Comparison of ENCODE assay signal across 8 cellular contexts in genomic region chr4:186149872-186150271, GRCh38. TPM values are rescaled to one million over a fixed set of nuclear protein-coding genes. Genes with fewer than 3 reads are reported as not detected.
DNase-seq lines count a peak whose midpoint lies in the region; ATAC-seq and TF ChIP-seq lines count a peak whose summit lies in the region.

No MANE protein-coding gene starts in this region.

- peak overlapping the region; percentile 31 for H3K27ac ChIP-seq in left ventricle myocardium inferior (replicated peaks)

- intact Hi-C loops in left ventricle myocardium inferior (cut with micrococcal nuclease) = no loop called here

- no peak for ATAC-seq in HG02588 (IDR thresholded peaks at IDR 0.05; ENCODE audit: unreplicated experiment)

- H3K27me3 ChIP-seq in left ventricle myocardium inferior (ENCODE audit: low read depth) = no peaks in the 10 kb centered on the region

- peak overlapping the region; percentile 36 for H3K4me3 ChIP-seq in left ventricle myocardium inferior

- peaks cover 11% of the 10 kb centered on the region for H3K36me3 ChIP-seq in left ventricle myocardium inferior

- peaks cover 5% of the 10 kb centered on the region for H3K4me1 Mint-ChIP-seq in activated CD4-positive, alpha-beta T cell treated with anti-CD3 and anti-CD28 coated beads, Interleukin-2, amount 10 ng/mL, durations not matched to agents 7 days and 5 days
- H3K4me1 Mint-ChIP-seq in activated CD4-positive, alpha-beta memory T cell treated with anti-CD3 and anti-CD28 coated beads, Interleukin-2, amount 10 ng/mL, durations not matched to agents 7 days and 5 days = peaks cover 7% of the 10 kb centered on the region

- no peaks in the 10 kb centered on the region for H3K36me3 Mint-ChIP-seq in activated CD4-positive, alpha-beta T cell treated with anti-CD3 and anti-CD28 coated beads, Interleukin-2, amount 10 ng/mL, durations not matched to agents 7 days and 5 days (ENCODE audit: low read depth)
- H3K36me3 Mint-ChIP-seq in activated CD4-positive, alpha-beta memory T cell treated with anti-CD3 and anti-CD28 coated beads, Interleukin-2, amount 10 ng/mL, durations not matched to agents 7 days and 5 days (ENCODE audit: low read depth) = no peaks in the 10 kb centered on the region

- POLR2A ChIA-PET in activated CD4-positive, alpha-beta T cell treated with anti-CD3 and anti-CD28 coated beads, Interleukin-2, amount 10 ng/mL, durations not matched to agents 7 days and 5 days (lab: Charles Lee) = no interaction called here
- POLR2A ChIA-PET in activated CD4-positive, alpha-beta memory T cell treated with anti-CD3 and anti-CD28 coated beads, Interleukin-2, amount 10 ng/mL, durations not matched to agents 7 days and 5 days (lab: Charles Lee) = no interaction called here

- no peaks in the 10 kb centered on the region for H3K9me3 Mint-ChIP-seq in activated CD4-positive, alpha-beta T cell treated with anti-CD3 and anti-CD28 coated beads, Interleukin-2, amount 10 ng/mL, durations not matched to agents 7 days and 5 days
- no peaks in the 10 kb centered on the region for H3K9me3 Mint-ChIP-seq in activated CD4-positive, alpha-beta memory T cell treated with anti-CD3 and anti-CD28 coated beads, Interleukin-2, amount 10 ng/mL, durations not matched to agents 7 days and 5 days

- H3K4me1 ChIP-seq in left ventricle myocardium inferior = peaks cover 18% of the 10 kb centered on the region

- H3K9me3 ChIP-seq in left ventricle myocardium inferior (replicated peaks) = no peaks in the 10 kb centered on the region

- CTCF ChIA-PET in activated CD4-positive, alpha-beta T cell treated with anti-CD3 and anti-CD28 coated beads, Interleukin-2, amount 10 ng/mL, durations not matched to agents 7 days and 5 days (lab: Charles Lee) = no interaction called here
- CTCF ChIA-PET in activated CD4-positive, alpha-beta memory T cell treated with anti-CD3 and anti-CD28 coated beads, Interleukin-2, amount 10 ng/mL, durations not matched to agents 7 days and 5 days (lab: Charles Lee) = interaction anchor here (0.7 to 1.6 kb wide), 4 partner anchors 12 to 225 kb away, joined by 3 to 6 read pairs (median 4); no protein-coding TSS in a partner anchor

- TF ChIP-seq CTCF in left ventricle myocardium inferior (IDR thresholded peaks at IDR 0.05; ENCODE audit: borderline replicate concordance) (peak; percentile 65), GM20000 (IDR thresholded peaks at IDR 0.05; ENCODE audit: extremely low read depth, missing control alignments) (no peak)

- H3K27ac Mint-ChIP-seq in activated CD4-positive, alpha-beta T cell treated with anti-CD3 and anti-CD28 coated beads, Interleukin-2, amount 10 ng/mL, durations not matched to agents 7 days and 5 days = no peak overlapping the region
- H3K27ac Mint-ChIP-seq in activated CD4-positive, alpha-beta memory T cell treated with anti-CD3 and anti-CD28 coated beads, Interleukin-2, amount 10 ng/mL, durations not matched to agents 7 days and 5 days = no peak overlapping the region

- peak; percentile 23 for DNase-seq in activated CD4-positive, alpha-beta T cell treated with anti-CD3 and anti-CD28 coated beads for 48 hours
- DNase-seq in activated CD4-positive, alpha-beta T cell treated with anti-CD3 and anti-CD28 coated beads, Interleukin-2, amount 10 ng/mL, durations not matched to agents 7 days and 5 days = no peak
- peak; percentile 38 for DNase-seq in activated CD4-positive, alpha-beta memory T cell treated with anti-CD3 and anti-CD28 coated beads, Interleukin-2, amount 10 ng/mL, durations not matched to agents 7 days and 5 days
- peak; percentile 52 for DNase-seq in left ventricle myocardium inferior
- peak; percentile 25 for DNase-seq in stimulated activated CD4-positive, alpha-beta T cell treated with anti-CD3 and anti-CD28 coated beads, Interleukin-4, amount 100 ng/mL, for 1 hour
- no peak for DNase-seq in NCI-H146 (lab: John Stamatoyannopoulos, UW)
- DNase-seq in GM20000 (ENCODE audit: low spot score) = no peak

- peaks cover 28% of the 10 kb centered on the region for H3K27me3 Mint-ChIP-seq in activated CD4-positive, alpha-beta T cell treated with anti-CD3 and anti-CD28 coated beads, Interleukin-2, amount 10 ng/mL, durations not matched to agents 7 days and 5 days
- H3K27me3 Mint-ChIP-seq in activated CD4-positive, alpha-beta memory T cell treated with anti-CD3 and anti-CD28 coated beads, Interleukin-2, amount 10 ng/mL, durations not matched to agents 7 days and 5 days = peaks cover 39% of the 10 kb centered on the region

- no peak overlapping the region for H3K4me3 Mint-ChIP-seq in activated CD4-positive, alpha-beta T cell treated with anti-CD3 and anti-CD28 coated beads, Interleukin-2, amount 10 ng/mL, durations not matched to agents 7 days and 5 days
- H3K4me3 Mint-ChIP-seq in activated CD4-positive, alpha-beta memory T cell treated with anti-CD3 and anti-CD28 coated beads, Interleukin-2, amount 10 ng/mL, durations not matched to agents 7 days and 5 days = no peak overlapping the region

RNA-seq across cellular contexts. Expression of gene CYP4V2, which starts 41.5 kb away (rescaled TPM):
- 10 to 100 TPM; 16.6 to 16.8 TPM for total RNA-seq in activated CD4-positive, alpha-beta T cell treated with anti-CD3 and anti-CD28 coated beads, Interleukin-2, amount 10 ng/mL, durations not matched to agents 7 days and 5 days
- 10 to 100 TPM; 10.0 to 10.9 TPM for total RNA-seq in activated CD4-positive, alpha-beta memory T cell treated with anti-CD3 and anti-CD28 coated beads, Interleukin-2, amount 10 ng/mL, durations not matched to agents 7 days and 5 days
- total RNA-seq in left ventricle myocardium inferior = 24.9 TPM

RNA-seq across cellular contexts. Expression of gene FAM149A, which starts 45.4 kb away (rescaled TPM):
- under 1 TPM; 0.50 to 0.71 TPM for total RNA-seq in activated CD4-positive, alpha-beta T cell treated with anti-CD3 and anti-CD28 coated beads, Interleukin-2, amount 10 ng/mL, durations not matched to agents 7 days and 5 days
- under 1 TPM in 1 of 2 experiments, not detected in 1; 0.38 TPM for total RNA-seq in activated CD4-positive, alpha-beta memory T cell treated with anti-CD3 and anti-CD28 coated beads, Interleukin-2, amount 10 ng/mL, durations not matched to agents 7 days and 5 days
- total RNA-seq in left ventricle myocardium inferior = 12.2 TPM

Comparison
In these comparisons a context has a peak if more than half of its experiments do, and no peak if none do; other contexts are left out.
1. DNase-seq: peak in activated CD4-positive, alpha-beta T cell treated with anti-CD3 and anti-CD28 coated beads for 48 hours (single experiment), activated CD4-positive, alpha-beta memory T cell treated with anti-CD3 and anti-CD28 coated beads, Interleukin-2, amount 10 ng/mL, durations not matched to agents 7 days and 5 days (single experiment), left ventricle myocardium inferior (single experiment) and stimulated activated CD4-positive, alpha-beta T cell treated with anti-CD3 and anti-CD28 coated beads, Interleukin-4, amount 100 ng/mL, for 1 hour (single experiment); none in activated CD4-positive, alpha-beta T cell treated with anti-CD3 and anti-CD28 coated beads, Interleukin-2, amount 10 ng/mL, durations not matched to agents 7 days and 5 days (single experiment), NCI-H146 (single experiment) and GM20000 (single experiment).